8 cellular contexts compared by ENCODE assay signal in genomic region chr11:33893711-33894401, GRCh38. TPM values are rescaled to one million over a fixed set of nuclear protein-coding genes. Genes with fewer than 3 reads are reported as not detected.
DNase-seq lines count a peak whose midpoint lies in the region; ATAC-seq and TF ChIP-seq lines count a peak whose summit lies in the region.

No MANE protein-coding gene starts in this region.

- DNase-seq in NAMALWA (ENCODE audit: low spot score) (peak; percentile 47), aorta (no peak), progenitor cell of endocrine pancreas (ENCODE audit: low spot score, unreplicated experiment) (no peak), putamen (ENCODE audit: low spot score) (no peak)
- DNase-seq in activated T-cell treated with anti-CD3 and anti-CD28 coated beads, Interleukin-2, amount 50 U/mL, for 24 hours = peak; percentile 81

- H3K4me3 ChIP-seq in GM08714 (ENCODE audit: low read length) (peak overlapping the region; percentile 52; the same call in 1 of the 2 replicates), mononuclear cell (ENCODE audit: low read length) (peak overlapping the region; percentile 40), aorta (ENCODE audit: low read length in 2 of 2) (no peak overlapping the region)

- H3K9me3 ChIP-seq in mononuclear cell (ENCODE audit: low read depth, low read length) (no peaks in the 10 kb centered on the region), aorta (ENCODE audit: control insufficient read depth, low read length) (no peaks in the 10 kb centered on the region)

- H3K27me3 Mint-ChIP-seq in activated T-cell treated with anti-CD3 and anti-CD28 coated beads, Interleukin-2, amount 50 U/mL, for 24 hours = peaks cover 84% of the 10 kb centered on the region
- peaks cover 8% of the 10 kb centered on the region for H3K27me3 Mint-ChIP-seq in progenitor cell of endocrine pancreas

- H3K27me3 ChIP-seq in mononuclear cell (ENCODE audit: insufficient read depth, low read length) = peaks cover 11% of the 10 kb centered on the region
- H3K27me3 ChIP-seq in aorta (ENCODE audit: control insufficient read depth in 1 of 2, insufficient read depth in 2 of 2, low read length in 1 of 2) = no peaks in the 10 kb centered on the region

- intact Hi-C loops in aorta (cut with DNase I) = no loop called here

- H3K27ac ChIP-seq in aorta (ENCODE audit: low read depth in 1 of 2, low read length in 2 of 2) = no peak overlapping the region

- TF ChIP-seq CTCF in progenitor cell of endocrine pancreas (IDR thresholded peaks at IDR 0.05; ENCODE audit: unreplicated experiment) = no peak

- peaks cover 46% of the 10 kb centered on the region for H3K4me1 Mint-ChIP-seq in activated T-cell treated with anti-CD3 and anti-CD28 coated beads, Interleukin-2, amount 50 U/mL, for 24 hours (ENCODE audit: low read depth)
- peaks cover 7% of the 10 kb centered on the region for H3K4me1 Mint-ChIP-seq in progenitor cell of endocrine pancreas (ENCODE audit: low read depth)

- 76 to 81% methylated on average over 14 of the region's 14 CpGs for WGBS in aorta, 2 donors

- ATAC-seq in GM21576 (IDR thresholded peaks at IDR 0.05; ENCODE audit: unreplicated experiment) (peak; percentile 85), aorta (ENCODE audit: low FRiP score) (peak; percentile 34)

- H3K36me3 Mint-ChIP-seq in activated T-cell treated with anti-CD3 and anti-CD28 coated beads, Interleukin-2, amount 50 U/mL, for 24 hours (ENCODE audit: low read depth) = no peaks in the 10 kb centered on the region
- H3K36me3 Mint-ChIP-seq in progenitor cell of endocrine pancreas (ENCODE audit: insufficient read depth) = no peaks in the 10 kb centered on the region

- peak overlapping the region; percentile 40 for H3K4me3 Mint-ChIP-seq in activated T-cell treated with anti-CD3 and anti-CD28 coated beads, Interleukin-2, amount 50 U/mL, for 24 hours
- no peak overlapping the region for H3K4me3 Mint-ChIP-seq in progenitor cell of endocrine pancreas (ENCODE audit: low read depth)

- peaks cover 5% of the 10 kb centered on the region for H3K9me3 Mint-ChIP-seq in activated T-cell treated with anti-CD3 and anti-CD28 coated beads, Interleukin-2, amount 50 U/mL, for 24 hours
- no peaks in the 10 kb centered on the region for H3K9me3 Mint-ChIP-seq in progenitor cell of endocrine pancreas (ENCODE audit: low read depth)

- H3K4me1 ChIP-seq in mononuclear cell (ENCODE audit: insufficient read depth, low read length) = peaks cover 99% of the 10 kb centered on the region
- H3K4me1 ChIP-seq in aorta (ENCODE audit: control insufficient read depth in 1 of 2, insufficient read depth in 2 of 2, low read length in 2 of 2) = no peaks in the 10 kb centered on the region

- peak overlapping the region; percentile 79 for H3K27ac Mint-ChIP-seq in activated T-cell treated with anti-CD3 and anti-CD28 coated beads, Interleukin-2, amount 50 U/mL, for 24 hours
- no peak overlapping the region for H3K27ac Mint-ChIP-seq in progenitor cell of endocrine pancreas

- no peaks in the 10 kb centered on the region for H3K36me3 ChIP-seq in aorta (ENCODE audit: control insufficient read depth in 1 of 2, insufficient read depth in 2 of 2, low read length in 1 of 2)

RNA-seq across cellular contexts. Expression of gene LMO2, which starts 2.0 kb away (rescaled TPM):
- total RNA-seq in mononuclear cell (28.4 TPM), aorta (10 to 100 TPM; 25.5 to 51.7 TPM), progenitor cell of endocrine pancreas (0.36 and 0.55 TPM in 2 replicates)
- polyA plus RNA-seq in aorta = 10 to 100 TPM; 50.8 to 72.4 TPM

Comparison
In these comparisons a context has a peak if more than half of its experiments do, and no peak if none do; other contexts are left out.
1. H3K4me3 ChIP-seq: peak in GM08714 (single experiment) and mononuclear cell (single experiment); none in aorta (0 of 2).
2. DNase-seq: peak in NAMALWA (single experiment) and activated T-cell treated with anti-CD3 and anti-CD28 coated beads, Interleukin-2, amount 50 U/mL, for 24 hours (single experiment); none in aorta (0 of 2), progenitor cell of endocrine pancreas (single experiment) and putamen (single experiment).
3. RNA of gene LMO2, which starts 2.0 kb away (total RNA-seq): 25.5 to 51.7 TPM in aorta and 28.4 TPM in mononuclear cell (single experiment); 0.36 to 0.55 TPM in progenitor cell of endocrine pancreas; every median in the first group is over 10 times any median in the second.